In the genomic region with DNA sequence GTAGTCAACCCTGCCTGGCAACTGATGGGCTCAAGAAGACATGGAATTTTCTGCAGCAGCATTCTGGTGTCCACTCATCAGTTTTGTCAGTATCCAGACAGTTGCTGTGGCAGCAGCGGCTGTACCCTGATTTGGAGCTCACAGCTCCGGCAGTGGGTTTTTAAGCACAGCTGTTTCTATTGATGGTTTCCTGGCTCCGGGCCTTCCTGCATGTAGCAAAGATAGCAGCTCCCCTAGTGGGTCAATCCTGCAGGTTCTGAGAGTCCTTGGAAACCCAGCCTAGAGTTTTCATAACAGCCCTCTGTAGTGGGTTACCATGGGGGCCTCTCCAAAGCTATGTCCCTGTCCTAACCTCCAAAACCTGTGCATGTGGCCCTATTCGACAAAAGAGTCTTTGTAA, we compare ENCODE assay signal across 11 cellular contexts.
DNase-seq lines count a peak whose midpoint lies in the region; ATAC-seq, FAIRE-seq and TF ChIP-seq lines count a peak whose summit lies in the region.
"Had no signal": no experiment of that assay in that cellular context is flagged by ENCODE, and none has a peak within 500 bp of the region (broad histone marks: within the 10 kb centered on the region; RNA-seq: fewer than 3 reads in every experiment).

No MANE protein-coding gene starts in this region.

- TF ChIP-seq RAD21 in HepG2 (CRISPR knock-in tag; IDR thresholded peaks at IDR 0.05): no peak

- H3K36me3 ChIP-seq in HepG2 (replicated peaks in 1 of 2; ENCODE audit: control insufficient read depth in 1 of 2, insufficient read depth in 2 of 2, low read length in 2 of 2): no peaks in the 10 kb centered on the region
- no peaks in the 10 kb centered on the region for H3K36me3 ChIP-seq in right lobe of liver
- H3K36me3 ChIP-seq in astrocyte (ENCODE audit: insufficient read depth, low read length): no peaks in the 10 kb centered on the region
- H3K36me3 ChIP-seq: adrenal gland, pancreas had no signal

- FAIRE-seq in HepG2 (lab: Jason Lieb, UNC) (no peak), astrocyte (lab: Jason Lieb, UNC) (no peak)
- FAIRE-seq: pancreas had no signal

- in situ Hi-C loops in HepG2 (cut with HindIII; ENCODE audit: extremely low pct_ligation_motif_present, low pct_unique_long_range_greater_than_20kb): no loop called here

- no peak overlapping the region for H3K4me2 ChIP-seq in HepG2 (ENCODE audit: low read depth, low read length)
- no peak overlapping the region for H3K4me2 ChIP-seq in astrocyte (ENCODE audit: low read length)

- H3K9ac ChIP-seq in HepG2 (ENCODE audit: insufficient read depth, low read depth, low read length): no peak overlapping the region
- H3K9ac ChIP-seq in astrocyte (ENCODE audit: low read length): no peak overlapping the region

- H2AFZ ChIP-seq in HepG2 (ENCODE audit: low read length) (no peak overlapping the region), astrocyte (ENCODE audit: low read depth, low read length) (no peak overlapping the region)

- H4K20me1 ChIP-seq in HepG2 (ENCODE audit: insufficient read depth, low read length) (no peaks in the 10 kb centered on the region), astrocyte (ENCODE audit: insufficient read depth, low read length) (no peaks in the 10 kb centered on the region)

- TF ChIP-seq POLR2A in HepG2 (IDR thresholded peaks at IDR 0.05; ENCODE audit: insufficient read depth in 1 of 2, low read depth in 2 of 2, low read length in 2 of 2): no peak
- no peak for TF ChIP-seq POLR2A in right lobe of liver (IDR thresholded peaks at IDR 0.05)

- 0% methylated on average over 1 of the region's 4 CpGs for WGBS in HepG2 (ENCODE audit: low lambda C conversion rate)
- 68% methylated on average over 4 of the region's 4 CpGs for WGBS in right lobe of liver (ENCODE audit: insufficient coverage, low coverage, low lambda C conversion rate, missing lambda C conversion rate)

- H3K4me3 Mint-ChIP-seq in astrocyte (ENCODE audit: unreplicated experiment): no peak overlapping the region

- TF ChIP-seq CTCF in HepG2 (CRISPR knock-in tag; IDR thresholded peaks at IDR 0.05) (no peak), right lobe of liver (IDR thresholded peaks at IDR 0.05) (no peak), astrocyte (IDR thresholded peaks at IDR 0.05; ENCODE audit: insufficient read depth, low read depth, low read length) (peak; percentile 16)

- no peak overlapping the region for H3K4me3 ChIP-seq in HepG2 (replicated peaks in 1 of 3; ENCODE audit: insufficient read depth in 1 of 3, low read depth in 2 of 3, low read length in 3 of 3)
- no peak overlapping the region for H3K4me3 ChIP-seq in right lobe of liver
- no peak overlapping the region for H3K4me3 ChIP-seq in astrocyte (ENCODE audit: insufficient read depth, low read depth, low read length)
- H3K4me3 ChIP-seq: adrenal gland, pancreas had no signal

- ATAC-seq in HepG2 (peak; percentile 76), right lobe of liver (no peak), left ventricle myocardium superior (peak; percentile 70), GM19395 (IDR thresholded peaks at IDR 0.05; ENCODE audit: unreplicated experiment) (no peak), GM18909 (IDR thresholded peaks at IDR 0.05; ENCODE audit: poor library complexity, unreplicated experiment) (no peak)

- H3K27ac ChIP-seq in HepG2 (ENCODE audit: extremely low read length, insufficient read depth, low read length) (no peak overlapping the region), right lobe of liver (no peak overlapping the region), astrocyte (ENCODE audit: low read depth, low read length) (no peak overlapping the region)
- H3K27ac ChIP-seq: adrenal gland, epithelial cell of prostate, pancreas had no signal

- no peaks in the 10 kb centered on the region for H3K9me3 Mint-ChIP-seq in astrocyte (ENCODE audit: unreplicated experiment)

- no peak overlapping the region for H3K27ac Mint-ChIP-seq in astrocyte (ENCODE audit: unreplicated experiment)

- POLR2A ChIA-PET in HepG2 (lab: Yijun Ruan, JAX): interaction anchor here (0.5 kb wide), 1 partner anchor 320 kb away, joined by 4 read pairs; no protein-coding TSS in a partner anchor

- DNase-seq in HepG2 (ENCODE audit: low spot score) (peak; percentile 4), right lobe of liver (no peak), astrocyte (ENCODE audit: low read depth) (peak; percentile 29), left ventricle myocardium superior (peak; percentile 27), T-helper 9 cell (no peak), GM19240 (ENCODE audit: insufficient read length, low spot score) (no peak)
- DNase-seq: pancreas had no signal

- H3K9me3 ChIP-seq in HepG2 (ENCODE audit: low read length) (no peaks in the 10 kb centered on the region), right lobe of liver (no peaks in the 10 kb centered on the region), astrocyte (ENCODE audit: insufficient read depth, low read depth, low read length) (no peaks in the 10 kb centered on the region)
- H3K9me3 ChIP-seq: adrenal gland, pancreas had no signal

- no peaks in the 10 kb centered on the region for H3K27me3 ChIP-seq in HepG2 (ENCODE audit: control insufficient read depth in 1 of 2, insufficient read depth in 2 of 2, low read length in 2 of 2)
- no peaks in the 10 kb centered on the region for H3K27me3 ChIP-seq in right lobe of liver
- no peaks in the 10 kb centered on the region for H3K27me3 ChIP-seq in astrocyte (ENCODE audit: insufficient read depth, low read length)

- no peaks in the 10 kb centered on the region for H3K36me3 Mint-ChIP-seq in astrocyte (ENCODE audit: low read depth, unreplicated experiment)

- CTCF ChIA-PET in HepG2 (lab: Yijun Ruan, JAX; ENCODE audit: low intra/inter-chr PET ratio, low total read pairs): no interaction called here

- no peaks in the 10 kb centered on the region for H3K79me2 ChIP-seq in HepG2 (ENCODE audit: insufficient read depth, low read length)
- H3K79me2 ChIP-seq in astrocyte (ENCODE audit: insufficient read depth, low read length): no peaks in the 10 kb centered on the region

- peaks cover 4% of the 10 kb centered on the region for H3K4me1 Mint-ChIP-seq in astrocyte (ENCODE audit: low read depth, unreplicated experiment)

- H3K4me1 ChIP-seq in HepG2 (ENCODE audit: insufficient read depth, low read length) (no peaks in the 10 kb centered on the region), right lobe of liver (no peaks in the 10 kb centered on the region), astrocyte (ENCODE audit: insufficient read depth, low read length) (no peaks in the 10 kb centered on the region)
- H3K4me1 ChIP-seq: adrenal gland, pancreas had no signal

- no peak for TF ChIP-seq EP300 in HepG2 (IDR thresholded peaks at IDR 0.05; ENCODE audit: low read depth in 2 of 2, low read length in 2 of 2)
- TF ChIP-seq EP300 in HepG2 (CRISPR knock-in tag; IDR thresholded peaks at IDR 0.05; ENCODE audit: borderline replicate concordance): no peak

- H3K27me3 Mint-ChIP-seq in astrocyte (ENCODE audit: low read depth, unreplicated experiment): peaks cover 5% of the 10 kb centered on the region

- BruUV-seq in HepG2 (replicated peaks; lab: Mats Ljungman, UMichigan): no TSS peak

- intact Hi-C loops in HepG2 (cut with micrococcal nuclease; ENCODE audit: unreplicated experiment): no loop called here
- intact Hi-C loops in right lobe of liver (cut with DNase I): no loop called here
- intact Hi-C loops in left ventricle myocardium superior (cut with micrococcal nuclease): no loop called here

TF ChIP-seq in HepG2, 621 proteins besides CTCF, POLR2A, EP300 and RAD21 (continues in another document):
- TF ChIP-seq, protein P1, sequence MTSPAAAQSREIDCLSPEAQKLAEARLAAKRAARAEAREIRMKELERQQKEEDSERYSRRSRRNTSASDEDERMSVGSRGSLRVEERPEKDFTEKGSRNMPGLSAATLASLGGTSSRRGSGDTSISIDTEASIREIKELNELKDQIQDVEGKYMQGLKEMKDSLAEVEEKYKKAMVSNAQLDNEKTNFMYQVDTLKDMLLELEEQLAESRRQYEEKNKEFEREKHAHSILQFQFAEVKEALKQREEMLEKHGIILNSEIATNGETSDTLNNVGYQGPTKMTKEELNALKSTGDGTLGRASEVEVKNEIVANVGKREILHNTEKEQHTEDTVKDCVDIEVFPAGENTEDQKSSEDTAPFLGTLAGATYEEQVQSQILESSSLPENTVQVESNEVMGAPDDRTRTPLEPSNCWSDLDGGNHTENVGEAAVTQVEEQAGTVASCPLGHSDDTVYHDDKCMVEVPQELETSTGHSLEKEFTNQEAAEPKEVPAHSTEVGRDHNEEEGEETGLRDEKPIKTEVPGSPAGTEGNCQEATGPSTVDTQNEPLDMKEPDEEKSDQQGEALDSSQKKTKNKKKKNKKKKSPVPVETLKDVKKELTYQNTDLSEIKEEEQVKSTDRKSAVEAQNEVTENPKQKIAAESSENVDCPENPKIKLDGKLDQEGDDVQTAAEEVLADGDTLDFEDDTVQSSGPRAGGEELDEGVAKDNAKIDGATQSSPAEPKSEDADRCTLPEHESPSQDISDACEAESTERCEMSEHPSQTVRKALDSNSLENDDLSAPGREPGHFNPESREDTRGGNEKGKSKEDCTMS (CRISPR knock-in tag; conservative IDR thresholded peaks at IDR 0.05): no peak
- TF ChIP-seq MIXL1 (CRISPR knock-in tag; IDR thresholded peaks at IDR 0.05): no peak
- TF ChIP-seq ZNF205 (CRISPR knock-in tag; IDR thresholded peaks at IDR 0.05): no peak
- no peak for TF ChIP-seq GTF3A (CRISPR knock-in tag; conservative IDR thresholded peaks at IDR 0.05)
- no peak for TF ChIP-seq HNF4G (IDR thresholded peaks at IDR 0.05; ENCODE audit: borderline replicate concordance, low read depth, low read length)
- no peak for TF ChIP-seq HNF4G (CRISPR knock-in tag; IDR thresholded peaks at IDR 0.05; ENCODE audit: borderline replicate concordance, low read depth)
- no peak for TF ChIP-seq JARID2 (CRISPR knock-in tag; IDR thresholded peaks at IDR 0.05; ENCODE audit: insufficient replicate concordance)
- no peak for TF ChIP-seq TAF1 (CRISPR knock-in tag; IDR thresholded peaks at IDR 0.05)
- no peak for TF ChIP-seq TARDBP (CRISPR knock-in tag; IDR thresholded peaks at IDR 0.05)
- TF ChIP-seq NFE2L1 (CRISPR knock-in tag; IDR thresholded peaks at IDR 0.05; ENCODE audit: borderline replicate concordance): no peak
- TF ChIP-seq, protein P2, sequence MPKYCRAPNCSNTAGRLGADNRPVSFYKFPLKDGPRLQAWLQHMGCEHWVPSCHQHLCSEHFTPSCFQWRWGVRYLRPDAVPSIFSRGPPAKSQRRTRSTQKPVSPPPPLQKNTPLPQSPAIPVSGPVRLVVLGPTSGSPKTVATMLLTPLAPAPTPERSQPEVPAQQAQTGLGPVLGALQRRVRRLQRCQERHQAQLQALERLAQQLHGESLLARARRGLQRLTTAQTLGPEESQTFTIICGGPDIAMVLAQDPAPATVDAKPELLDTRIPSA (CRISPR knock-in tag; IDR thresholded peaks at IDR 0.05; ENCODE audit: borderline replicate concordance): no peak
- no peak for TF ChIP-seq MED8 (CRISPR knock-in tag; IDR thresholded peaks at IDR 0.05; ENCODE audit: insufficient replicate concordance)
- no peak for TF ChIP-seq ZNF614 (CRISPR knock-in tag; IDR thresholded peaks at IDR 0.05; ENCODE audit: borderline replicate concordance)

Comparison
In these comparisons a context has a peak if more than half of its experiments do, and no peak if none do; other contexts are left out.
1. ATAC-seq: peak in HepG2 (single experiment) and left ventricle myocardium superior (single experiment); none in right lobe of liver (0 of 4), GM19395 (single experiment) and GM18909 (single experiment).
2. DNase-seq: peak in HepG2 (single experiment), astrocyte (single experiment) and left ventricle myocardium superior (single experiment); none in right lobe of liver (0 of 3), T-helper 9 cell (single experiment) and GM19240 (single experiment).